8 cellular contexts compared by ENCODE assay signal in genomic region chr1:199173356-199173755, GRCh38.
DNase-seq lines count a peak whose midpoint lies in the region; ATAC-seq and TF ChIP-seq lines count a peak whose summit lies in the region.

No MANE protein-coding gene starts in this region.

- H3K36me3 Mint-ChIP-seq in HFFc6 (ENCODE audit: low read depth), result no peaks in the 10 kb centered on the region
- H3K36me3 Mint-ChIP-seq in CD14-positive monocyte, result no peaks in the 10 kb centered on the region
- no peaks in the 10 kb centered on the region for H3K36me3 Mint-ChIP-seq in mesothelial cell of epicardium

- H3K4me3 ChIP-seq in ovary, result no peak overlapping the region

- H3K27me3 ChIP-seq in ovary, result no peaks in the 10 kb centered on the region

- H3K27ac ChIP-seq in ovary, result no peak overlapping the region

- DNase-seq in HFFc6 (peak; percentile 49), NAMALWA (ENCODE audit: low spot score) (peak; percentile 64), inferior parietal cortex (ENCODE audit: extremely low spot score) (peak; percentile 58), CD14-positive monocyte (ENCODE audit: low spot score) (no peak), mesothelial cell of epicardium (ENCODE audit: low spot score in 2 of 2, unreplicated experiment in 2 of 2) (no peak), ovary (no peak)
- DNase-seq in stimulated activated CD8-positive, alpha-beta memory T cell treated with anti-CD3 and anti-CD28 coated beads, Interleukin-4, amount 100 ng/mL, for 48 hours, result no peak

- H3K4me1 Mint-ChIP-seq in HFFc6 (ENCODE audit: low read depth) (peaks cover 6% of the 10 kb centered on the region; the same call in 1 of the 2 replicates), CD14-positive monocyte (peaks cover 10% of the 10 kb centered on the region), mesothelial cell of epicardium (no peaks in the 10 kb centered on the region)

- H3K9me3 Mint-ChIP-seq in HFFc6 (no peaks in the 10 kb centered on the region), CD14-positive monocyte (peaks cover 0 to 1% (median 0%) of the 10 kb centered on the region in 7 donors), mesothelial cell of epicardium (no peaks in the 10 kb centered on the region)

- no peak overlapping the region for H3K27ac Mint-ChIP-seq in HFFc6
- H3K27ac Mint-ChIP-seq in CD14-positive monocyte, result no peak overlapping the region
- no peak overlapping the region for H3K27ac Mint-ChIP-seq in mesothelial cell of epicardium

- TF ChIP-seq POLR2A in ovary (IDR thresholded peaks at IDR 0.05), result no peak

- H3K27me3 Mint-ChIP-seq in HFFc6 (ENCODE audit: insufficient read depth) (no peaks in the 10 kb centered on the region; the same call in none of the 2 replicates), CD14-positive monocyte (ENCODE audit: low read depth in 3 of 3) (no peaks in the 10 kb centered on the region), mesothelial cell of epicardium (ENCODE audit: low read depth) (no peaks in the 10 kb centered on the region)

- no peaks in the 10 kb centered on the region for H3K9me3 ChIP-seq in ovary

- TF ChIP-seq EP300 in ovary (IDR thresholded peaks at IDR 0.05), result no peak

- TF ChIP-seq CTCF in HFFc6 (IDR thresholded peaks at IDR 0.05), result no peak
- TF ChIP-seq CTCF in CD14-positive monocyte (IDR thresholded peaks at IDR 0.05), result no peak
- TF ChIP-seq CTCF in mesothelial cell of epicardium (IDR thresholded peaks at IDR 0.05; ENCODE audit: unreplicated experiment), result no peak
- no peak for TF ChIP-seq CTCF in ovary (IDR thresholded peaks at IDR 0.05)

- ATAC-seq in GM18517 (IDR thresholded peaks at IDR 0.05; ENCODE audit: unreplicated experiment), result peak; percentile 98

- no peaks in the 10 kb centered on the region for H3K36me3 ChIP-seq in ovary

- H3K4me3 Mint-ChIP-seq in HFFc6, result no peak overlapping the region
- no peak overlapping the region for H3K4me3 Mint-ChIP-seq in CD14-positive monocyte
- H3K4me3 Mint-ChIP-seq in mesothelial cell of epicardium, result no peak overlapping the region

- H3K4me1 ChIP-seq in ovary (ENCODE audit: insufficient read depth), result no peaks in the 10 kb centered on the region

- intact Hi-C loops in CD14-positive monocyte (cut with micrococcal nuclease), result no loop called here
- intact Hi-C loops in ovary (cut with DNase I), result no loop called here

Comparison
In these comparisons a context has a peak if more than half of its experiments do, and no peak if none do; other contexts are left out.
1. DNase-seq: peak in HFFc6 (single experiment), NAMALWA (single experiment) and inferior parietal cortex (single experiment); none in CD14-positive monocyte (single experiment), mesothelial cell of epicardium (0 of 2), ovary (0 of 5) and stimulated activated CD8-positive, alpha-beta memory T cell treated with anti-CD3 and anti-CD28 coated beads, Interleukin-4, amount 100 ng/mL, for 48 hours (single experiment).